ENCODE assay signal across 1 cellular context in the genomic region with DNA sequence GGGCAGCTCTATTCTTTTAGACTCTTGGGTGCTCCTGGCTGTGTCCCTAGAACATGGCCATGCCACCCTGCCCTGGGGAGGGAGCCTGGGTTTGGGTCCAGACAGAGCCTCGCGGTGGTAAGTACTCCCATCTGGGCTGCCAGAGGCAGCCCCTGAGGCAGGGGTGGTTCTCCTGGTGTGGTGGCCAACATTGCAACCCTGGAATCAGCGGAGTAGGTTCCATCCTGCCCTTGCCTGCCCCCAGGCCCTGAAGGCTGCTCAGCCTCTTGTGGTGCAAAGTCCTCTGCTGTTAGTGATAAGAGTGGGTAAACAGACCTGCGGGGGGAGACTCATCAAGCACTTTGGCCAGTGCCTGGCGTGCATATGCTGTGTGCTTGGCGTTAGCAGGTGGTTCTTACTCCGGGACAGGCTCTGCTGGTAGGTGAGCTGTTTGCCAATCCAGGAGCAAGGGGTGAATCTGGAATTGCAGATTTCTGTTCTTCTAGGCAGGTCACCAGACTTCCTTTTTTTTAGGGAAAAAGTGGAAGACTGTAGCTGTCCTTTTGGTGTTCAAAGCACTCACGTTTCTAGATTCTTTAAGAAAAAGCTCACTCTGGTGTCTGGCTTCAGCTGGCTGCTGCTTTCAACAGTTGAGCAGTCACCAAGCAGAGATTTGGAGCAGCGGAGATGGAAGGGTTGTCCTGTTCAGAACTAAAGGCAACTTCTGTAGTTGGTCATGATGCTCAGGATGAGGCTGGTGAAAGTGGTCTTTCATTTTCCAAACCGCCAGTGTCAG.
TF ChIP-seq lines count a peak whose summit lies in the region.

No MANE protein-coding gene starts in this region.

TF ChIP-seq in HepG2, 621 proteins besides CTCF, POLR2A, EP300 and RAD21 (continued from another document and continues in another):
- TF ChIP-seq, protein P1, sequence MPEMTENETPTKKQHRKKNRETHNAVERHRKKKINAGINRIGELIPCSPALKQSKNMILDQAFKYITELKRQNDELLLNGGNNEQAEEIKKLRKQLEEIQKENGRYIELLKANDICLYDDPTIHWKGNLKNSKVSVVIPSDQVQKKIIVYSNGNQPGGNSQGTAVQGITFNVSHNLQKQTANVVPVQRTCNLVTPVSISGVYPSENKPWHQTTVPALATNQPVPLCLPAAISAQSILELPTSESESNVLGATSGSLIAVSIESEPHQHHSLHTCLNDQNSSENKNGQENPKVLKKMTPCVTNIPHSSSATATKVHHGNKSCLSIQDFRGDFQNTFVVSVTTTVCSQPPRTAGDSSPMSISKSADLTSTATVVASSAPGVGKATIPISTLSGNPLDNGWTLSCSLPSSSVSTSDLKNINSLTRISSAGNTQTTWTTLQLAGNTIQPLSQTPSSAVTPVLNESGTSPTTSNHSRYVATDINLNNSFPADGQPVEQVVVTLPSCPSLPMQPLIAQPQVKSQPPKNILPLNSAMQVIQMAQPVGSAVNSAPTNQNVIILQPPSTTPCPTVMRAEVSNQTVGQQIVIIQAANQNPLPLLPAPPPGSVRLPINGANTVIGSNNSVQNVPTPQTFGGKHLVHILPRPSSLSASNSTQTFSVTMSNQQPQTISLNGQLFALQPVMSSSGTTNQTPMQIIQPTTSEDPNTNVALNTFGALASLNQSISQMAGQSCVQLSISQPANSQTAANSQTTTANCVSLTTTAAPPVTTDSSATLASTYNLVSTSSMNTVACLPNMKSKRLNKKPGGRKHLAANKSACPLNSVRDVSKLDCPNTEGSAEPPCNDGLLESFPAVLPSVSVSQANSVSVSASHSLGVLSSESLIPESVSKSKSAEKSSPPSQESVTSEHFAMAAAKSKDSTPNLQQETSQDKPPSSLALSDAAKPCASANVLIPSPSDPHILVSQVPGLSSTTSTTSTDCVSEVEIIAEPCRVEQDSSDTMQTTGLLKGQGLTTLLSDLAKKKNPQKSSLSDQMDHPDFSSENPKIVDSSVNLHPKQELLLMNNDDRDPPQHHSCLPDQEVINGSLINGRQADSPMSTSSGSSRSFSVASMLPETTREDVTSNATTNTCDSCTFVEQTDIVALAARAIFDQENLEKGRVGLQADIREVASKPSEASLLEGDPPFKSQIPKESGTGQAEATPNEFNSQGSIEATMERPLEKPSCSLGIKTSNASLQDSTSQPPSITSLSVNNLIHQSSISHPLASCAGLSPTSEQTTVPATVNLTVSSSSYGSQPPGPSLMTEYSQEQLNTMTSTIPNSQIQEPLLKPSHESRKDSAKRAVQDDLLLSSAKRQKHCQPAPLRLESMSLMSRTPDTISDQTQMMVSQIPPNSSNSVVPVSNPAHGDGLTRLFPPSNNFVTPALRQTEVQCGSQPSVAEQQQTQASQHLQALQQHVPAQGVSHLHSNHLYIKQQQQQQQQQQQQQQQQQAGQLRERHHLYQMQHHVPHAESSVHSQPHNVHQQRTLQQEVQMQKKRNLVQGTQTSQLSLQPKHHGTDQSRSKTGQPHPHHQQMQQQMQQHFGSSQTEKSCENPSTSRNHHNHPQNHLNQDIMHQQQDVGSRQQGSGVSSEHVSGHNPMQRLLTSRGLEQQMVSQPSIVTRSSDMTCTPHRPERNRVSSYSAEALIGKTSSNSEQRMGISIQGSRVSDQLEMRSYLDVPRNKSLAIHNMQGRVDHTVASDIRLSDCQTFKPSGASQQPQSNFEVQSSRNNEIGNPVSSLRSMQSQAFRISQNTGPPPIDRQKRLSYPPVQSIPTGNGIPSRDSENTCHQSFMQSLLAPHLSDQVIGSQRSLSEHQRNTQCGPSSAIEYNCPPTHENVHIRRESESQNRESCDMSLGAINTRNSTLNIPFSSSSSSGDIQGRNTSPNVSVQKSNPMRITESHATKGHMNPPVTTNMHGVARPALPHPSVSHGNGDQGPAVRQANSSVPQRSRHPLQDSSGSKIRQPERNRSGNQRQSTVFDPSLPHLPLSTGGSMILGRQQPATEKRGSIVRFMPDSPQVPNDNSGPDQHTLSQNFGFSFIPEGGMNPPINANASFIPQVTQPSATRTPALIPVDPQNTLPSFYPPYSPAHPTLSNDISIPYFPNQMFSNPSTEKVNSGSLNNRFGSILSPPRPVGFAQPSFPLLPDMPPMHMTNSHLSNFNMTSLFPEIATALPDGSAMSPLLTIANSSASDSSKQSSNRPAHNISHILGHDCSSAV (CRISPR knock-in tag; IDR thresholded peaks at IDR 0.05; ENCODE audit: borderline replicate concordance) = no peak
- TF ChIP-seq ZSCAN21 (CRISPR knock-in tag; IDR thresholded peaks at IDR 0.05; ENCODE audit: borderline replicate concordance) = peak; percentile 93; the same call in 1 of the 2 replicates
- peak; percentile 83; the same call in 1 of the 2 replicates for TF ChIP-seq ZNF33B (CRISPR knock-in tag; IDR thresholded peaks at IDR 0.05)
- TF ChIP-seq HCFC1 (IDR thresholded peaks at IDR 0.05; ENCODE audit: low read depth, low read length) = peak; percentile 6; the same call in 1 of the 2 replicates
- 0 out of 2 replicates have a peak, but pooled peaks have one; percentile 5 for TF ChIP-seq CEBPB (IDR thresholded peaks at IDR 0.05; ENCODE audit: borderline replicate concordance, low read depth, low read length)
- TF ChIP-seq, protein P2, sequence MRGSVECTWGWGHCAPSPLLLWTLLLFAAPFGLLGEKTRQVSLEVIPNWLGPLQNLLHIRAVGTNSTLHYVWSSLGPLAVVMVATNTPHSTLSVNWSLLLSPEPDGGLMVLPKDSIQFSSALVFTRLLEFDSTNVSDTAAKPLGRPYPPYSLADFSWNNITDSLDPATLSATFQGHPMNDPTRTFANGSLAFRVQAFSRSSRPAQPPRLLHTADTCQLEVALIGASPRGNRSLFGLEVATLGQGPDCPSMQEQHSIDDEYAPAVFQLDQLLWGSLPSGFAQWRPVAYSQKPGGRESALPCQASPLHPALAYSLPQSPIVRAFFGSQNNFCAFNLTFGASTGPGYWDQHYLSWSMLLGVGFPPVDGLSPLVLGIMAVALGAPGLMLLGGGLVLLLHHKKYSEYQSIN (CRISPR knock-in tag; IDR thresholded peaks at IDR 0.05; ENCODE audit: borderline replicate concordance) = no peak
- TF ChIP-seq PHF20 (CRISPR knock-in tag; IDR thresholded peaks at IDR 0.05) = peak; percentile 40; the same call in 1 of the 2 replicates
- TF ChIP-seq CBX1 (IDR thresholded peaks at IDR 0.05; ENCODE audit: low read depth) = peak; percentile 82
- TF ChIP-seq, protein P3, sequence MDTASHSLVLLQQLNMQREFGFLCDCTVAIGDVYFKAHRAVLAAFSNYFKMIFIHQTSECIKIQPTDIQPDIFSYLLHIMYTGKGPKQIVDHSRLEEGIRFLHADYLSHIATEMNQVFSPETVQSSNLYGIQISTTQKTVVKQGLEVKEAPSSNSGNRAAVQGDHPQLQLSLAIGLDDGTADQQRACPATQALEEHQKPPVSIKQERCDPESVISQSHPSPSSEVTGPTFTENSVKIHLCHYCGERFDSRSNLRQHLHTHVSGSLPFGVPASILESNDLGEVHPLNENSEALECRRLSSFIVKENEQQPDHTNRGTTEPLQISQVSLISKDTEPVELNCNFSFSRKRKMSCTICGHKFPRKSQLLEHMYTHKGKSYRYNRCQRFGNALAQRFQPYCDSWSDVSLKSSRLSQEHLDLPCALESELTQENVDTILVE (CRISPR knock-in tag; IDR thresholded peaks at IDR 0.05) = peak; percentile 82
- peak; percentile 97 for TF ChIP-seq ZNF567 (CRISPR knock-in tag; IDR thresholded peaks at IDR 0.05; ENCODE audit: borderline replicate concordance)
- TF ChIP-seq, protein P4, sequence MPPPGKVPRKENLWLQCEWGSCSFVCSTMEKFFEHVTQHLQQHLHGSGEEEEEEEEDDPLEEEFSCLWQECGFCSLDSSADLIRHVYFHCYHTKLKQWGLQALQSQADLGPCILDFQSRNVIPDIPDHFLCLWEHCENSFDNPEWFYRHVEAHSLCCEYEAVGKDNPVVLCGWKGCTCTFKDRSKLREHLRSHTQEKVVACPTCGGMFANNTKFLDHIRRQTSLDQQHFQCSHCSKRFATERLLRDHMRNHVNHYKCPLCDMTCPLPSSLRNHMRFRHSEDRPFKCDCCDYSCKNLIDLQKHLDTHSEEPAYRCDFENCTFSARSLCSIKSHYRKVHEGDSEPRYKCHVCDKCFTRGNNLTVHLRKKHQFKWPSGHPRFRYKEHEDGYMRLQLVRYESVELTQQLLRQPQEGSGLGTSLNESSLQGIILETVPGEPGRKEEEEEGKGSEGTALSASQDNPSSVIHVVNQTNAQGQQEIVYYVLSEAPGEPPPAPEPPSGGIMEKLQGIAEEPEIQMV (CRISPR knock-in tag; IDR thresholded peaks at IDR 0.05; ENCODE audit: low read depth) = peak; percentile 69; the same call in 1 of the 2 replicates
- TF ChIP-seq ZNF335 (CRISPR knock-in tag; IDR thresholded peaks at IDR 0.05) = peak; percentile 84; the same call in 1 of the 2 replicates
- TF ChIP-seq ZNF652 (CRISPR knock-in tag; IDR thresholded peaks at IDR 0.05; ENCODE audit: borderline replicate concordance, low read depth) = peak; percentile 66; the same call in 1 of the 2 replicates
- peak; percentile 97; the same call in 1 of the 2 replicates for TF ChIP-seq MIER3 (CRISPR knock-in tag; IDR thresholded peaks at IDR 0.05; ENCODE audit: borderline replicate concordance)
- TF ChIP-seq, protein P5, sequence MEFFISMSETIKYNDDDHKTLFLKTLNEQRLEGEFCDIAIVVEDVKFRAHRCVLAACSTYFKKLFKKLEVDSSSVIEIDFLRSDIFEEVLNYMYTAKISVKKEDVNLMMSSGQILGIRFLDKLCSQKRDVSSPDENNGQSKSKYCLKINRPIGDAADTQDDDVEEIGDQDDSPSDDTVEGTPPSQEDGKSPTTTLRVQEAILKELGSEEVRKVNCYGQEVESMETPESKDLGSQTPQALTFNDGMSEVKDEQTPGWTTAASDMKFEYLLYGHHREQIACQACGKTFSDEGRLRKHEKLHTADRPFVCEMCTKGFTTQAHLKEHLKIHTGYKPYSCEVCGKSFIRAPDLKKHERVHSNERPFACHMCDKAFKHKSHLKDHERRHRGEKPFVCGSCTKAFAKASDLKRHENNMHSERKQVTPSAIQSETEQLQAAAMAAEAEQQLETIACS (CRISPR knock-in tag; IDR thresholded peaks at IDR 0.05) = 0 out of 2 replicates have a peak, but pooled peaks have one; percentile 35
- TF ChIP-seq ZNF343 (CRISPR knock-in tag; IDR thresholded peaks at IDR 0.05) = peak; percentile 43; the same call in 1 of the 2 replicates
- TF ChIP-seq, protein P6, sequence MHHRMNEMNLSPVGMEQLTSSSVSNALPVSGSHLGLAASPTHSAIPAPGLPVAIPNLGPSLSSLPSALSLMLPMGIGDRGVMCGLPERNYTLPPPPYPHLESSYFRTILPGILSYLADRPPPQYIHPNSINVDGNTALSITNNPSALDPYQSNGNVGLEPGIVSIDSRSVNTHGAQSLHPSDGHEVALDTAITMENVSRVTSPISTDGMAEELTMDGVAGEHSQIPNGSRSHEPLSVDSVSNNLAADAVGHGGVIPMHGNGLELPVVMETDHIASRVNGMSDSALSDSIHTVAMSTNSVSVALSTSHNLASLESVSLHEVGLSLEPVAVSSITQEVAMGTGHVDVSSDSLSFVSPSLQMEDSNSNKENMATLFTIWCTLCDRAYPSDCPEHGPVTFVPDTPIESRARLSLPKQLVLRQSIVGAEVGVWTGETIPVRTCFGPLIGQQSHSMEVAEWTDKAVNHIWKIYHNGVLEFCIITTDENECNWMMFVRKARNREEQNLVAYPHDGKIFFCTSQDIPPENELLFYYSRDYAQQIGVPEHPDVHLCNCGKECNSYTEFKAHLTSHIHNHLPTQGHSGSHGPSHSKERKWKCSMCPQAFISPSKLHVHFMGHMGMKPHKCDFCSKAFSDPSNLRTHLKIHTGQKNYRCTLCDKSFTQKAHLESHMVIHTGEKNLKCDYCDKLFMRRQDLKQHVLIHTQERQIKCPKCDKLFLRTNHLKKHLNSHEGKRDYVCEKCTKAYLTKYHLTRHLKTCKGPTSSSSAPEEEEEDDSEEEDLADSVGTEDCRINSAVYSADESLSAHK (CRISPR knock-in tag; IDR thresholded peaks at IDR 0.05; ENCODE audit: borderline replicate concordance) = 0 out of 2 replicates have a peak, but pooled peaks have one; percentile 55
- no peak; the same call in 1 of the 2 replicates for TF ChIP-seq ZNF737 (CRISPR knock-in tag; IDR thresholded peaks at IDR 0.05; ENCODE audit: borderline replicate concordance)
- TF ChIP-seq TEAD2 (CRISPR knock-in tag; IDR thresholded peaks at IDR 0.05) = no peak
- TF ChIP-seq ZNF121 (CRISPR knock-in tag; IDR thresholded peaks at IDR 0.05) = peak; percentile 92
- no peak; the same call in 1 of the 2 replicates for TF ChIP-seq ZC3H4 (CRISPR knock-in tag; IDR thresholded peaks at IDR 0.05; ENCODE audit: borderline replicate concordance)
- TF ChIP-seq ZNF160 (CRISPR knock-in tag; IDR thresholded peaks at IDR 0.05) = peak; percentile 72
- TF ChIP-seq TBX3 (IDR thresholded peaks at IDR 0.05; ENCODE audit: borderline replicate concordance) = peak; percentile 68; the same call in 1 of the 2 replicates
- TF ChIP-seq, protein P7, sequence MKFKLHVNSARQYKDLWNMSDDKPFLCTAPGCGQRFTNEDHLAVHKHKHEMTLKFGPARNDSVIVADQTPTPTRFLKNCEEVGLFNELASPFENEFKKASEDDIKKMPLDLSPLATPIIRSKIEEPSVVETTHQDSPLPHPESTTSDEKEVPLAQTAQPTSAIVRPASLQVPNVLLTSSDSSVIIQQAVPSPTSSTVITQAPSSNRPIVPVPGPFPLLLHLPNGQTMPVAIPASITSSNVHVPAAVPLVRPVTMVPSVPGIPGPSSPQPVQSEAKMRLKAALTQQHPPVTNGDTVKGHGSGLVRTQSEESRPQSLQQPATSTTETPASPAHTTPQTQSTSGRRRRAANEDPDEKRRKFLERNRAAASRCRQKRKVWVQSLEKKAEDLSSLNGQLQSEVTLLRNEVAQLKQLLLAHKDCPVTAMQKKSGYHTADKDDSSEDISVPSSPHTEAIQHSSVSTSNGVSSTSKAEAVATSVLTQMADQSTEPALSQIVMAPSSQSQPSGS (CRISPR knock-in tag; IDR thresholded peaks at IDR 0.05) = peak; percentile 83; the same call in 1 of the 2 replicates
- TF ChIP-seq ELF3 (CRISPR knock-in tag; IDR thresholded peaks at IDR 0.05) = peak; percentile 90
- TF ChIP-seq NR2C2 (CRISPR knock-in tag; IDR thresholded peaks at IDR 0.05; ENCODE audit: borderline replicate concordance) = peak; percentile 69; the same call in 1 of the 2 replicates
- TF ChIP-seq ZNF709 (CRISPR knock-in tag; IDR thresholded peaks at IDR 0.05) = 0 out of 2 replicates have a peak, but pooled peaks have one; percentile 17
- TF ChIP-seq CBFB (CRISPR knock-in tag; IDR thresholded peaks at IDR 0.05) = peak; percentile 86
- TF ChIP-seq NFKBIZ (CRISPR knock-in tag; IDR thresholded peaks at IDR 0.05) = peak; percentile 85; the same call in 1 of the 2 replicates
- no peak for TF ChIP-seq REXO4 (CRISPR knock-in tag; IDR thresholded peaks at IDR 0.05; ENCODE audit: borderline replicate concordance)
- no peak for TF ChIP-seq SOX6 (IDR thresholded peaks at IDR 0.05)
- peak; percentile 90 for TF ChIP-seq SOX6 (CRISPR knock-in tag; IDR thresholded peaks at IDR 0.05)
- TF ChIP-seq TP53 (CRISPR knock-in tag; conservative IDR thresholded peaks at IDR 0.05) = 0 out of 2 replicates have a peak, but pooled peaks have one; percentile 35
- TF ChIP-seq JUND (CRISPR knock-in tag; IDR thresholded peaks at IDR 0.05) = peak; percentile 62; the same call in 1 of the 2 replicates
- TF ChIP-seq ZFP37 (CRISPR knock-in tag; IDR thresholded peaks at IDR 0.05; ENCODE audit: borderline replicate concordance) = 0 out of 2 replicates have a peak, but pooled peaks have one; percentile 85
- peak; percentile 34 for TF ChIP-seq ZFP36 (IDR thresholded peaks at IDR 0.05; ENCODE audit: borderline replicate concordance, low read depth, low read length, partially characterized antibody)
- peak; percentile 84 for TF ChIP-seq MXD4 (CRISPR knock-in tag; IDR thresholded peaks at IDR 0.05)
- TF ChIP-seq ATF7 (IDR thresholded peaks at IDR 0.05) = no peak
- peak; percentile 54; the same call in 1 of the 2 replicates for TF ChIP-seq ATF7 (CRISPR knock-in tag; IDR thresholded peaks at IDR 0.05)
- no peak for TF ChIP-seq ZNF841 (CRISPR knock-in tag; IDR thresholded peaks at IDR 0.05; ENCODE audit: borderline replicate concordance)
- no peak for TF ChIP-seq MAF1 (CRISPR knock-in tag; IDR thresholded peaks at IDR 0.05; ENCODE audit: borderline replicate concordance)
- no peak for TF ChIP-seq ATRX (CRISPR knock-in tag; IDR thresholded peaks at IDR 0.05; ENCODE audit: borderline replicate concordance)
- TF ChIP-seq KLF12 (CRISPR knock-in tag; IDR thresholded peaks at IDR 0.05; ENCODE audit: borderline replicate concordance) = peak; percentile 94; the same call in 1 of the 2 replicates
